In genomic region chr20:6767166-6767535, GRCh38 we compare ENCODE assay signal across 8 cellular contexts. TPM values are rescaled to one million over a fixed set of nuclear protein-coding genes. Genes with fewer than 3 reads are reported as not detected.
DNase-seq lines count a peak whose midpoint lies in the region; ATAC-seq, FAIRE-seq and TF ChIP-seq lines count a peak whose summit lies in the region.

No MANE protein-coding gene starts in this region.

- CTCF ChIA-PET in PC-3 (lab: Charles Lee) = no interaction called here

- no peaks in the 10 kb centered on the region for H3K79me2 ChIP-seq in PC-3 (ENCODE audit: low read length)
- no peaks in the 10 kb centered on the region for H3K79me2 ChIP-seq in fibroblast of lung (ENCODE audit: control insufficient read depth, insufficient read depth, low read length)

- intact Hi-C loops in CD14-positive monocyte (cut with micrococcal nuclease) = loop anchor here in 1 of 2 donors (5.0 to 10.0 kb wide), 2 partner anchors 325 to 518 kb away; no protein-coding TSS in a partner anchor
- intact Hi-C loops in PC-3 (cut with micrococcal nuclease) = loop anchor here (10.0 kb wide), 2 partner anchors 518 to 622 kb away; no protein-coding TSS in a partner anchor
- intact Hi-C loops in pancreas (cut with DNase I) = loop anchor here in 1 of 3 donors (10.0 kb wide), 2 partner anchors 132 to 602 kb away; no protein-coding TSS in a partner anchor

- H3K9me3 Mint-ChIP-seq in CD14-positive monocyte = peaks cover 0 to 12% (median 2%) of the 10 kb centered on the region in 7 donors

- no peak overlapping the region for H3K27ac Mint-ChIP-seq in CD14-positive monocyte

- peaks cover 4 to 7% of the 10 kb centered on the region in 2 donors for H3K36me3 Mint-ChIP-seq in CD14-positive monocyte

- peaks cover 15% of the 10 kb centered on the region for H3K4me1 Mint-ChIP-seq in CD14-positive monocyte

- 2% methylated on average over 25 to 26 of the region's 26 CpGs for WGBS in pancreas, 2 donors

- H3K9ac ChIP-seq in PC-3 (ENCODE audit: low read length) = no peak overlapping the region
- H3K9ac ChIP-seq in fibroblast of lung (ENCODE audit: insufficient read depth, low read length) = no peak overlapping the region

- H3K27ac ChIP-seq in PC-3 (ENCODE audit: low read length) (no peak overlapping the region), fibroblast of lung (ENCODE audit: insufficient read depth, low read length) (no peak overlapping the region), pancreas (peak overlapping the region in 2 of 4 donors; percentile 25 to 55)

- H3K4me1 ChIP-seq in PC-3 (ENCODE audit: insufficient read depth, low read length) (no peaks in the 10 kb centered on the region), fibroblast of lung (ENCODE audit: control insufficient read depth, extremely low read depth, insufficient read depth, low read length) (peaks cover 4% of the 10 kb centered on the region), pancreas (peaks cover 0 to 15% (median 0%) of the 10 kb centered on the region in 3 donors)

- TF ChIP-seq CTCF in CD14-positive monocyte (IDR thresholded peaks at IDR 0.05) (no peak), PC-3 (conservative IDR thresholded peaks at IDR 0.05; ENCODE audit: low read depth, low read length) (no peak), fibroblast of lung (conservative IDR thresholded peaks at IDR 0.05 in 1 of 2, IDR thresholded peaks at IDR 0.05 in 1 of 2; ENCODE audit: low read depth in 1 of 2, low read length in 2 of 2) (no peak), pancreas (IDR thresholded peaks at IDR 0.05) (no peak)

- no peaks in the 10 kb centered on the region for H3F3A ChIP-seq in PC-3 (ENCODE audit: low read length, unreplicated experiment)

- no peaks in the 10 kb centered on the region for H4K20me1 ChIP-seq in PC-3 (ENCODE audit: low read length)
- no peaks in the 10 kb centered on the region for H4K20me1 ChIP-seq in fibroblast of lung (ENCODE audit: control insufficient read depth, extremely low read depth, insufficient read depth, low read length)

- H3K27me3 ChIP-seq in PC-3 (ENCODE audit: low read length) (peaks cover 50% of the 10 kb centered on the region), fibroblast of lung (ENCODE audit: control insufficient read depth, insufficient read depth, low read length) (no peaks in the 10 kb centered on the region), pancreas (no peaks in the 10 kb centered on the region)

- BruUV-seq in PC-3 (replicated peaks; lab: Mats Ljungman, UMichigan) = no TSS peak

- ATAC-seq in PC-3 (no peak), pancreas (no peak), GM21515 (IDR thresholded peaks at IDR 0.05; ENCODE audit: unreplicated experiment) (no peak)
- no peak for ATAC-seq in activated CD4-positive, CD25-positive, alpha-beta regulatory T cell treated with anti-CD3 and anti-CD28 coated beads, Interleukin-2, amount 50 U/mL, for 24 hours

- no peak for FAIRE-seq in pancreas (lab: Jason Lieb, UNC)

- peaks cover 55 to 76% (median 55%) of the 10 kb centered on the region in 3 donors for H3K27me3 Mint-ChIP-seq in CD14-positive monocyte (ENCODE audit: low read depth in 3 of 3)

- peak overlapping the region; percentile 74 to 84 for H3K4me3 Mint-ChIP-seq in CD14-positive monocyte

- peak overlapping the region; percentile 69 for H2AFZ ChIP-seq in PC-3 (ENCODE audit: low read length)
- peak overlapping the region; percentile 36 for H2AFZ ChIP-seq in fibroblast of lung (ENCODE audit: low read length)

- DNase-seq in CD14-positive monocyte (ENCODE audit: low spot score) = no peak
- no peak for DNase-seq in PC-3
- DNase-seq in fibroblast of lung (ENCODE audit: low read depth in 2 of 2) = no peak
- DNase-seq in pancreas = peak in 2 of 6 donors; percentile 57 to 63
- no peak for DNase-seq in stimulated activated CD4-positive, alpha-beta T cell treated with anti-CD3 and anti-CD28 coated beads, Interleukin-15, amount 100 ng/mL, for 24 hours
- no peak for DNase-seq in NCI-H146 treated with DMSO at 0.1 percent for 48 hours (lab: John Stamatoyannopoulos, UW; ENCODE audit: unreplicated experiment)

- no peaks in the 10 kb centered on the region for H3K9me2 ChIP-seq in PC-3 (replicated peaks; ENCODE audit: low read length)

- H3K36me3 ChIP-seq in PC-3 (ENCODE audit: low read depth, low read length) = no peaks in the 10 kb centered on the region
- no peaks in the 10 kb centered on the region for H3K36me3 ChIP-seq in fibroblast of lung (ENCODE audit: control insufficient read depth, insufficient read depth, low read length)
- H3K36me3 ChIP-seq in pancreas = no peaks in the 10 kb centered on the region

- H3K4me2 ChIP-seq in PC-3 (ENCODE audit: low read length) (peak overlapping the region; percentile 81), fibroblast of lung (ENCODE audit: extremely low read depth, insufficient read depth, low read length) (no peak overlapping the region)

- POLR2A ChIA-PET in PC-3 (lab: Charles Lee; ENCODE audit: unreplicated experiment) = no interaction called here

- H3K4me3 ChIP-seq in PC-3 (ENCODE audit: low read length) = peak overlapping the region; percentile 67
- H3K4me3 ChIP-seq in fibroblast of lung (replicated peaks in 1 of 4; ENCODE audit: control extremely low read depth in 1 of 4, insufficient read depth in 1 of 4, low read depth in 3 of 4, low read length in 4 of 4) = peak overlapping the region; percentile 50 to 71 (median 57)
- H3K4me3 ChIP-seq in pancreas = peak overlapping the region; percentile 26 to 81 (median 50)

- H3K9me3 ChIP-seq in PC-3 (ENCODE audit: low read length) = no peaks in the 10 kb centered on the region
- H3K9me3 ChIP-seq in fibroblast of lung (ENCODE audit: control insufficient read depth, insufficient read depth, low read depth, low read length) = no peaks in the 10 kb centered on the region
- no peaks in the 10 kb centered on the region for H3K9me3 ChIP-seq in pancreas

RNA-seq across cellular contexts. Expression of gene BMP2, which starts 0.3 kb away (rescaled TPM):
- not detected for polyA plus RNA-seq in CD14-positive monocyte
- total RNA-seq in PC-3 (2014; rRNA removed) = 0.40 and 0.73 TPM in 2 replicates
- total RNA-seq in fibroblast of lung = 10.6 and 15.9 TPM in 2 replicates
- polyA plus RNA-seq in fibroblast of lung = 1.9 and 4.7 TPM in 2 replicates
- 2.1 and 4.7 TPM in 2 replicates for polyA plus RNA-seq in fibroblast of lung (2012)
- 1.3 and 2.2 TPM in 2 replicates for polyA minus RNA-seq in fibroblast of lung (ENCODE audit: low replicate concordance)
- 10 to 100 TPM in 1 of 6 donors, 1 to 10 TPM in 5; 4.0 to 12.6 (median 6.5) TPM for total RNA-seq in pancreas
- polyA plus RNA-seq in pancreas = 1 to 10 TPM; 3.1 to 4.3 TPM
